Comparison of ENCODE assay signal across 9 cellular contexts in the genomic region with DNA sequence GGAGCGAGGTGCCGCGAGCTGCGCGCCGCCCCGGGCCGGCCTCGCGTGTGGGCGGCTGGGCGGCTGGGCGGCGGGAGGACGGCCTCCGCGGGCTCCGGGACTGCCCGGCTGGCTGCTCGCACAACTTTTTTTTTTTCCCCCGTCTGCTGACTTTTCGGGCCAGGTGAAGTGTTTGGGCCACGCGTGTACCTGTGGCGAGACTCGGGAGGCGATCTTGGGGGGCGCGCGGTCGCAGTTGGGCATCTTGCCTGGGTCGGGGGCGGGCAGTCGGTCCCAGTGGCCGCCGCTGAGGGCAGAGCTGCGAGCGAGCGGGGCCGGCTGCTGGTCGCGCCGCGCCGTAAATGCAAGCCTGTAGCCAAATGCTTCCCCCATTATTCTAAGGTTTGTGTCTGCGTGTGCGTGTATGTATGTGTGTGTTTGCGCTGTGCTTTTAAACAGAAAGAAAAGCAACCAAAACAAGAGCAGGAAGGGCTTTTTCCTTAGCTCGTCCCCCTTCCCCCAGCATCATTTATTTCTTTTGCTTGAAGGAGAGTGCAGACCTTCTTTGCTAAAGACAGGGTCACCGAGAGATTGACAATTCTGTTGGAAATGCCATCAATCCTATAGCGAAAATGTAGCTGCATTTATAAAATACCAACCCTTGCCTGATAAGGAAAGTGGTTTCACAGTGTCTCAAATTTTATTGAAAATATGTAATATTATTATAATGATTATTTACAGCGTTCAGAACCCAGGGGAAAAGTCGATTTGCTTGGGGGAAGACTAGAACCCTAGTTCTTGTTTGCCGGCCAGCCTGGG.
DNase-seq lines count a peak whose midpoint lies in the region; ATAC-seq and TF ChIP-seq lines count a peak whose summit lies in the region.
"Had no signal": no experiment of that assay in that cellular context is flagged by ENCODE, and none has a peak within 500 bp of the region (broad histone marks: within the 10 kb centered on the region; RNA-seq: fewer than 3 reads in every experiment).

No MANE protein-coding gene starts in this region.

- H2AFZ ChIP-seq in Karpas-422 (ENCODE audit: low read length): no peak overlapping the region

- peak overlapping the region; percentile 86 for H3K4me3 Mint-ChIP-seq in nephron progenitor cell

- H3K27me3 Mint-ChIP-seq in nephron progenitor cell (ENCODE audit: low read depth, poor library complexity): peaks cover 95% of the 10 kb centered on the region

- WGBS in esophagus, 2 donors: 5 to 6% methylated on average over 53 to 54 of the region's 54 CpGs

- H3K36me3 Mint-ChIP-seq in nephron progenitor cell (ENCODE audit: low read depth): no peaks in the 10 kb centered on the region

- peaks cover 46% of the 10 kb centered on the region for H3K4me1 Mint-ChIP-seq in nephron progenitor cell

- intact Hi-C loops in mucosa of descending colon (cut with DNase I, micrococcal nuclease): no loop called here

- H3K9ac ChIP-seq in Karpas-422 (ENCODE audit: low read length): peak overlapping the region; percentile 72

- no peak for TF ChIP-seq POLR2A in erythroblast (IDR thresholded peaks at IDR 0.05; ENCODE audit: low read length)

- H3K27me3 ChIP-seq in Karpas-422 (ENCODE audit: low read length): no peaks in the 10 kb centered on the region
- H3K27me3 ChIP-seq in esophagus (ENCODE audit: control insufficient read depth in 1 of 2, insufficient read depth in 2 of 2, low read length in 2 of 2): peaks cover 0 to 16% of the 10 kb centered on the region in 2 donors

- DNase-seq in AG20443 (ENCODE audit: low spot score) (peak; percentile 75), Karpas-422 (no peak), nephron progenitor cell (peak; percentile 49), erythroblast (lab: John Stamatoyannopoulos, UW) (no peak), mucosa of descending colon (no peak)
- DNase-seq: NK-92 treated with Interleukin-12 subunit alpha and Interleukin-12 subunit beta, amount 100 ng/mL, for 24 hours had no signal

- H3K27ac Mint-ChIP-seq in nephron progenitor cell: no peak overlapping the region

- ATAC-seq in GM21526 (IDR thresholded peaks at IDR 0.05; ENCODE audit: low FRiP score, unreplicated experiment) (no peak), HG03045 (IDR thresholded peaks at IDR 0.05; ENCODE audit: unreplicated experiment) (no peak), mucosa of descending colon (no peak)

- TF ChIP-seq CTCF in nephron progenitor cell (IDR thresholded peaks at IDR 0.05) (no peak), mucosa of descending colon (IDR thresholded peaks at IDR 0.05) (no peak)

- H3K4me1 ChIP-seq in Karpas-422 (ENCODE audit: low read length) (peaks cover 60% of the 10 kb centered on the region), esophagus (ENCODE audit: control insufficient read depth in 2 of 2, insufficient read depth in 2 of 2, low read length in 1 of 2) (peaks cover 0 to 3% of the 10 kb centered on the region in 2 donors), mucosa of descending colon (ENCODE audit: low read depth) (peaks cover 13% of the 10 kb centered on the region)

- H3K9me3 ChIP-seq in Karpas-422 (ENCODE audit: low read length) (no peaks in the 10 kb centered on the region), esophagus (ENCODE audit: control insufficient read depth in 2 of 2, insufficient read depth in 1 of 2, low read depth in 1 of 2, low read length in 1 of 2) (no peaks in the 10 kb centered on the region), mucosa of descending colon (no peaks in the 10 kb centered on the region)

- H3K9me2 ChIP-seq in Karpas-422 (replicated peaks; ENCODE audit: insufficient read depth, low read length): no peaks in the 10 kb centered on the region

- no peaks in the 10 kb centered on the region for H4K20me1 ChIP-seq in Karpas-422 (ENCODE audit: insufficient read depth, low read depth, low read length)

- H3K36me3 ChIP-seq in Karpas-422 (ENCODE audit: insufficient read depth, low read length) (no peaks in the 10 kb centered on the region), esophagus (ENCODE audit: control insufficient read depth in 2 of 2, insufficient read depth in 2 of 2, low read length in 1 of 2) (no peaks in the 10 kb centered on the region), mucosa of descending colon (ENCODE audit: low read depth) (no peaks in the 10 kb centered on the region)

- peak overlapping the region; percentile 71 for H3K4me2 ChIP-seq in Karpas-422 (ENCODE audit: low read depth, low read length, poor library complexity, severe bottlenecking)

- H3K9me3 Mint-ChIP-seq in nephron progenitor cell: no peaks in the 10 kb centered on the region

- 0 out of 2 replicates have a peak, but pooled peaks cover 8% of the 10 kb centered on the region for H3K79me2 ChIP-seq in Karpas-422 (ENCODE audit: low read length)

- peak overlapping the region; percentile 67 for H3K4me3 ChIP-seq in Karpas-422 (ENCODE audit: low read length)
- H3K4me3 ChIP-seq in esophagus (ENCODE audit: low read depth in 1 of 2, low read length in 2 of 2): peak overlapping the region; percentile 35 to 70
- no peak overlapping the region for H3K4me3 ChIP-seq in mucosa of descending colon

- peak overlapping the region; percentile 85 for H3K27ac ChIP-seq in Karpas-422 (ENCODE audit: low read length)
- peak overlapping the region; percentile 38 to 68 for H3K27ac ChIP-seq in esophagus (ENCODE audit: low read depth in 2 of 2, low read length in 1 of 2)

Comparison
In these comparisons a context has a peak if more than half of its experiments do, and no peak if none do; other contexts are left out.
1. DNase-seq: peak in AG20443 (single experiment) and nephron progenitor cell (single experiment); none in Karpas-422 (single experiment), erythroblast (0 of 2) and mucosa of descending colon (0 of 3).